ENCODE assay signal across 16 cellular contexts in the genomic region with DNA sequence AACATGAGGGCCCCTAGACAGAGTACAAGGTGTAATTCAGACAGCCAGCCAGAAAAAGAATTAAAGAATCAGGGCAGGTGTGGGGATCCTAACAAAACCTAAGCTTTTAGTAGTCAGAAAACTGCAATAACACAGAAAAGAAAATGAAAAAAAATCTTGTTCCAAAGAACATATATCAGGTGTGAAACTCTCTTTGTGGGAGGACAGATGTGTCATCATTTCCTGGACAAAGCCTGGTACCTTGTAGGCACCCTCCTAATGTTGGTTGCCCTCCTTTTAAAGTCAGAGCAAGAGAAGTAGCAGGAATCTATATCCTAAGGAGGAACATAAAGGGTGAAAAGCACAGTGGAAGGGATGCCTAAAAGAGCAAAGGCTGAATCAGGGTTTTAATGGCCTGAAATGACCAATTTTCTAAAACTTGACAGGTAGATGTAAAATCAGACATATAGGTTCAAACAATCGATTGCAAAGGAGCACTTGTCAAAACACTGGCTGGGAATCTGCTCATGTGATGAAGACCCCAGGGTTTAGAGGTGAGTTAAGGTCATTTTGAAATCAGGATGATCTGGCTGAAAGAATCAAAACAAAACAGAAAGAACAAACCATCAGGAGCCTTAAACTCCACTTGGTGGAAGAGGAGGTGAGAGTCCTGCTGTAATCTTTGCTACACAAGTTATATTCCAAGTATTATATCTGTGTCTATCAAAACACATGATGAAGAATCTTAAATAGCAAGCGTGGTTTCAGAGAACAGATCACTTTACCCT. TPM values are rescaled to one million over a fixed set of nuclear protein-coding genes. Genes with fewer than 3 reads are reported as not detected.
DNase-seq lines count a peak whose midpoint lies in the region; ATAC-seq and TF ChIP-seq lines count a peak whose summit lies in the region.
"Had no signal": no experiment of that assay in that cellular context is flagged by ENCODE, and none has a peak within 500 bp of the region (broad histone marks: within the 10 kb centered on the region; RNA-seq: fewer than 3 reads in every experiment).

No MANE protein-coding gene starts in this region.

- intact Hi-C loops in left ventricle myocardium inferior (cut with micrococcal nuclease) (no loop called here), left ventricle myocardium superior (cut with micrococcal nuclease) (no loop called here)

- H3K4me3 ChIP-seq in left ventricle myocardium inferior (no peak overlapping the region), esophagus (ENCODE audit: low read depth in 1 of 2, low read length in 2 of 2) (no peak overlapping the region), tibial nerve (no peak overlapping the region)
- H3K4me3 ChIP-seq: body of pancreas, heart left ventricle had no signal

- peak overlapping the region; percentile 78 for H3K4me3 Mint-ChIP-seq in T-helper 17 cell

- peak overlapping the region; percentile 81 for H3K27ac ChIP-seq in left ventricle myocardium inferior (replicated peaks)
- peak overlapping the region; percentile 5 to 68 for H3K27ac ChIP-seq in esophagus (ENCODE audit: low read depth in 2 of 2, low read length in 1 of 2)
- peak overlapping the region in 3 of 4 donors; percentile 42 to 82 (median 71) for H3K27ac ChIP-seq in tibial nerve
- H3K27ac ChIP-seq: body of pancreas, parathyroid adenoma had no signal

- H3K36me3 Mint-ChIP-seq in T-helper 17 cell (ENCODE audit: low read depth): peaks cover 9% of the 10 kb centered on the region

- H3K4me1 Mint-ChIP-seq in T-helper 17 cell: peaks cover 71% of the 10 kb centered on the region

- no peak for TF ChIP-seq EP300 in tibial nerve (IDR thresholded peaks at IDR 0.05)

- ATAC-seq in left ventricle myocardium superior (no peak), T-helper 17 cell (no peak)
- ATAC-seq: body of pancreas, heart left ventricle had no signal

- H3K9me3 ChIP-seq in left ventricle myocardium inferior (replicated peaks): no peaks in the 10 kb centered on the region
- H3K9me3 ChIP-seq in T-helper 17 cell (ENCODE audit: control insufficient read depth, low read length, poor library complexity, severe bottlenecking): no peaks in the 10 kb centered on the region
- no peaks in the 10 kb centered on the region for H3K9me3 ChIP-seq in esophagus (ENCODE audit: control insufficient read depth in 2 of 2, insufficient read depth in 1 of 2, low read depth in 1 of 2, low read length in 1 of 2)
- no peaks in the 10 kb centered on the region for H3K9me3 ChIP-seq in tibial nerve
- H3K9me3 ChIP-seq: body of pancreas, heart left ventricle had no signal

- 76 to 85% methylated on average over 2 of the region's 2 CpGs for WGBS in esophagus, 2 donors
- 62 to 71% methylated on average over 2 of the region's 2 CpGs for WGBS in tibial nerve, 2 donors

- H3K27ac Mint-ChIP-seq in T-helper 17 cell: peak overlapping the region; percentile 90

- peaks cover 27% of the 10 kb centered on the region for H3K36me3 ChIP-seq in left ventricle myocardium inferior
- H3K36me3 ChIP-seq in esophagus (ENCODE audit: control insufficient read depth in 2 of 2, insufficient read depth in 2 of 2, low read length in 1 of 2): no peaks in the 10 kb centered on the region
- H3K36me3 ChIP-seq in tibial nerve: peaks cover 0 to 31% (median 0%) of the 10 kb centered on the region in 3 donors

- H3K27me3 ChIP-seq in left ventricle myocardium inferior (ENCODE audit: low read depth) (no peaks in the 10 kb centered on the region), esophagus (ENCODE audit: control insufficient read depth in 1 of 2, insufficient read depth in 2 of 2, low read length in 2 of 2) (no peaks in the 10 kb centered on the region), tibial nerve (no peaks in the 10 kb centered on the region)
- H3K27me3 ChIP-seq: body of pancreas, heart left ventricle had no signal

- no peak for TF ChIP-seq CTCF in left ventricle myocardium inferior (IDR thresholded peaks at IDR 0.05; ENCODE audit: borderline replicate concordance)
- no peak for TF ChIP-seq CTCF in tibial nerve (IDR thresholded peaks at IDR 0.05)

- H3K27me3 Mint-ChIP-seq in T-helper 17 cell: no peaks in the 10 kb centered on the region

- H3K4me1 ChIP-seq in left ventricle myocardium inferior: peaks cover 100% of the 10 kb centered on the region
- peaks cover 0 to 2% of the 10 kb centered on the region in 2 donors for H3K4me1 ChIP-seq in esophagus (ENCODE audit: control insufficient read depth in 2 of 2, insufficient read depth in 2 of 2, low read length in 1 of 2)
- peaks cover 0 to 100% (median 71%) of the 10 kb centered on the region in 4 donors for H3K4me1 ChIP-seq in tibial nerve
- H3K4me1 ChIP-seq: parathyroid adenoma had no signal

- DNase-seq in left ventricle myocardium inferior: no peak
- no peak for DNase-seq in left ventricle myocardium superior
- DNase-seq in T-helper 17 cell: no peak
- no peak for DNase-seq in tibial nerve (ENCODE audit: low spot score in 2 of 2)
- no peak for DNase-seq in AG08395 (ENCODE audit: low spot score)
- DNase-seq in epidermal melanocyte (ENCODE audit: insufficient read length, low spot score): no peak
- no peak for DNase-seq in kidney glomerular epithelial cell (lab: John Stamatoyannopoulos, UW)
- DNase-seq: activated CD8-positive, alpha-beta memory T cell treated with anti-CD3 and anti-CD28 coated beads for 24 hours; AML-193; body of pancreas; effector CD8-positive, alpha-beta T cell; heart left ventricle; Kasumi-1; NCI-H2081 had no signal

- no peak for TF ChIP-seq POLR2A in tibial nerve (IDR thresholded peaks at IDR 0.05)

RNA-seq across cellular contexts. Expression of gene TGFBR2, which starts 54.9 kb away (rescaled TPM):
- total RNA-seq in left ventricle myocardium inferior: 144 TPM
- 175 TPM for total RNA-seq in left ventricle myocardium superior
- total RNA-seq in T-helper 17 cell: 10 to 100 TPM; 58.4 to 74.5 TPM
- 10 to 100 TPM in 1 of 2 donors, 1 to 10 TPM in 1; 3.0 to 13.7 TPM for polyA plus RNA-seq in esophagus
- 100 to 1,000 TPM; 338 to 406 (median 350) TPM for total RNA-seq in tibial nerve
